In genomic region chr19:13350072-13350471, GRCh38 we compare ENCODE assay signal across 8 cellular contexts.
"Had no signal": no experiment of that assay in that cellular context is flagged by ENCODE, and none has a peak within 500 bp of the region (broad histone marks: within the 10 kb centered on the region; RNA-seq: fewer than 3 reads in every experiment).

No MANE protein-coding gene starts in this region.

- H3K4me3 ChIP-seq: GM12878 had no signal

- ATAC-seq: GM12878 had no signal

- DNase-seq: GDM1, GF-D8 had no signal

- FAIRE-seq: G401.6, GM12878, GM12891, GM12892, GM18507, GM19239 had no signal
